12 cellular contexts compared by ENCODE assay signal in the genomic region with DNA sequence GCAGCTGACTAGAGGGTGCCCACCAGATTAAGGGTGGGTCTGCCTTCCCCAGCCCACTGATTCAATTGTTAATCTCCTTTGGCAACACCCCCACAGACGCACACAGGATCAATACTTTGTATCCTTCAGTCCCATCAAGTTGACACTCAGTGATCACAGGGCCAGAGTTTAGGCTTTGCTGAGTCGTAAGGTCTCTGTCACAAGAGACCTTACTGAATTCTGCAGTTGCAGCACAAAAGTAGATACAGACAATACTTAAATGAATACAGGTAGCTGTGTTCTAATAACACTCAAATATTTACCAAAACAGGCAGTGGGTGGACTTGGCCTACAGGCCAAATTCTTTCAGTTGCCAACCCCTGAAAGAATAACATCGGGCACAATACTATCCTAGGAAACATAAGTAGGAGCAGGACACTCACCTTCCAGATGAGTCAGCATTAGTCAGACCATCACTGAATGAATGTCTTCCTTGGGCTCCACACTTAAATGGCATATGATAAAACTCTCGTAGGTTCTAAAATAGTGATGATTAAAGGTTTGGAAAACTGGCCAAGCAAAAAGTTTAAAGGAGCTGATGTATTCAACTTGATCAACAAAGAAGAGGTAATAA.
DNase-seq lines count a peak whose midpoint lies in the region; ATAC-seq, FAIRE-seq and TF ChIP-seq lines count a peak whose summit lies in the region.
"Had no signal": no experiment of that assay in that cellular context is flagged by ENCODE, and none has a peak within 500 bp of the region (broad histone marks: within the 10 kb centered on the region; RNA-seq: fewer than 3 reads in every experiment).

No MANE protein-coding gene starts in this region.

- peak; percentile 25 for DNase-seq in DMS153 (lab: John Stamatoyannopoulos, UW)
- DNase-seq in DMS153 treated with DMSO at 0.1 percent for 48 hours (lab: John Stamatoyannopoulos, UW; ENCODE audit: unreplicated experiment): no peak
- DNase-seq in SW480 (ENCODE audit: low spot score): peak; percentile 55
- peak; percentile 37 for DNase-seq in fibroblast of villous mesenchyme (ENCODE audit: low read depth)
- peak; percentile 66 for DNase-seq in urothelium cell line (ENCODE audit: low spot score)
- DNase-seq: NCI-H82, transverse colon had no signal

- H3K4me3 ChIP-seq in fibroblast of villous mesenchyme (ENCODE audit: low read depth, low read length): no peak overlapping the region
- H3K4me3 ChIP-seq: ascending aorta, transverse colon had no signal

- ATAC-seq in GM21619 (IDR thresholded peaks at IDR 0.05; ENCODE audit: unreplicated experiment): no peak
- ATAC-seq in GM19395 (IDR thresholded peaks at IDR 0.05; ENCODE audit: unreplicated experiment): no peak
- no peak for ATAC-seq in HG02678 (IDR thresholded peaks at IDR 0.05; ENCODE audit: unreplicated experiment)
- ATAC-seq: left lobe of liver had no signal

- TF ChIP-seq CTCF in fibroblast of villous mesenchyme (IDR thresholded peaks at IDR 0.05; ENCODE audit: insufficient read depth, low read depth, low read length): no peak

- FAIRE-seq in urothelium cell line (lab: Jason Lieb, UNC): no peak
